ENCODE assay signal across 20 cellular contexts in the genomic region with DNA sequence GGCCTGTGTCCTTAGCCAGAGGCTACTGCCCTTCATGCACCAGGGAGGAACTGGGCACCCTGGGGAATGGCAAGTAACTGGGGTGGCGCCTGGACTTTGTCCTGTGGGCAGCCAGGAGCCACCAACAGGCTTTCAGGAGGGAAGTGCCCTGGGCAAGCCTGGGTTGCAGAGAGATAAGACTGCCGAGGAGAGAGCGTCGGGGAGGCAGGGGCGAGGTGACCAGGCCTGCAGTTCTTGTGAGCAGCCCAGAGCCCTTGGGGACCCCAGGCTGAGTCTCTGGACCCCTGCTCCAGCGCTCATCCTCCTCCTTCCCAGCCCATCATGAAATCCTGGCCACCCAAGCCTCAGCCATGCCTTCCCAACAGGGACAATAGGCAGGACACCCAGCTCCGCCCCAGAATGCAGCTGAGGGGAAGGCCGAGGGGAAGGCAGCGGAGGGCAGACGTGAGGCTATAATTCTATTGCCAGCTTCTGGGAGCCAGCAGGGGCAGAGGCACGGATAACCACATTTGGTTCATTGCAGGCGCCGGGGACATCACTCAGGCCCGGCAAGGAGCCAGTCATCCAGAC. TPM values are rescaled to one million over a fixed set of nuclear protein-coding genes. Genes with fewer than 3 reads are reported as not detected.
DNase-seq lines count a peak whose midpoint lies in the region; ATAC-seq and TF ChIP-seq lines count a peak whose summit lies in the region.
"Had no signal": no experiment of that assay in that cellular context is flagged by ENCODE, and none has a peak within 500 bp of the region (broad histone marks: within the 10 kb centered on the region; RNA-seq: fewer than 3 reads in every experiment).

No MANE protein-coding gene starts in this region.

- H3K4me1 Mint-ChIP-seq in activated naive CD8-positive, alpha-beta T cell treated with anti-CD3 and anti-CD28 coated beads for 36 hours = peaks cover 3% of the 10 kb centered on the region
- H3K4me1 Mint-ChIP-seq: stimulated activated effector memory CD8-positive, alpha-beta T cell treated with anti-CD3 and anti-CD28 coated beads, Interleukin-12 subunit alpha, Interleukin-12 subunit beta, amount 100 ng/mL, for 72 hours had no signal

- no peaks in the 10 kb centered on the region for H3K36me3 ChIP-seq in Peyer's patch
- H3K36me3 ChIP-seq: gastrocnemius medialis, neutrophil had no signal

- H3K9me3 ChIP-seq in Peyer's patch = no peaks in the 10 kb centered on the region
- H3K9me3 ChIP-seq: gastrocnemius medialis, neutrophil, SK-N-SH had no signal

- no peak overlapping the region for H3K27ac ChIP-seq in Peyer's patch
- H3K27ac ChIP-seq: C4-2B, epithelial cell of prostate, gastrocnemius medialis, neutrophil had no signal

- no peak overlapping the region for H3K4me3 Mint-ChIP-seq in activated naive CD8-positive, alpha-beta T cell treated with anti-CD3 and anti-CD28 coated beads for 36 hours
- H3K4me3 Mint-ChIP-seq: HFFc6; stimulated activated effector memory CD8-positive, alpha-beta T cell treated with anti-CD3 and anti-CD28 coated beads, Interleukin-12 subunit alpha, Interleukin-12 subunit beta, amount 100 ng/mL, for 72 hours; type B pancreatic cell had no signal

- no peaks in the 10 kb centered on the region for H3K9me3 Mint-ChIP-seq in activated naive CD8-positive, alpha-beta T cell treated with anti-CD3 and anti-CD28 coated beads for 36 hours
- H3K9me3 Mint-ChIP-seq: HFFc6; stimulated activated effector memory CD8-positive, alpha-beta T cell treated with anti-CD3 and anti-CD28 coated beads, Interleukin-12 subunit alpha, Interleukin-12 subunit beta, amount 100 ng/mL, for 72 hours had no signal

- TF ChIP-seq POLR2A in Peyer's patch (IDR thresholded peaks at IDR 0.05) = no peak

- ATAC-seq in HG03108 (IDR thresholded peaks at IDR 0.05; ENCODE audit: unreplicated experiment) (no peak), HG02623 (IDR thresholded peaks at IDR 0.05; ENCODE audit: unreplicated experiment) (no peak)
- ATAC-seq: gastrocnemius medialis had no signal

- no peaks in the 10 kb centered on the region for H3K36me3 Mint-ChIP-seq in activated naive CD8-positive, alpha-beta T cell treated with anti-CD3 and anti-CD28 coated beads for 36 hours
- H3K36me3 Mint-ChIP-seq: stimulated activated effector memory CD8-positive, alpha-beta T cell treated with anti-CD3 and anti-CD28 coated beads, Interleukin-12 subunit alpha, Interleukin-12 subunit beta, amount 100 ng/mL, for 72 hours had no signal

- H3K27me3 Mint-ChIP-seq in activated naive CD8-positive, alpha-beta T cell treated with anti-CD3 and anti-CD28 coated beads for 36 hours = no peaks in the 10 kb centered on the region
- H3K27me3 Mint-ChIP-seq: type B pancreatic cell had no signal

- intact Hi-C loops in posterior vena cava (cut with DNase I) = no loop called here

- CTCF ChIA-PET in GM10248 (lab: Yijun Ruan, JAX) = interaction anchor here (1.7 to 2.6 kb wide), 2 partner anchors 11 to 83 kb away, joined by 5 to 7 read pairs; no protein-coding TSS in a partner anchor

- no peak overlapping the region for H3K4me3 ChIP-seq in Peyer's patch
- H3K4me3 ChIP-seq: gastrocnemius medialis, K562 had no signal

- no peak for TF ChIP-seq CTCF in GM10248 (IDR thresholded peaks at IDR 0.05; ENCODE audit: control extremely low read depth, extremely low read depth, low read depth, missing control alignments)
- no peak for TF ChIP-seq CTCF in Peyer's patch (IDR thresholded peaks at IDR 0.05)

- peaks cover 0 to 9% (median 0%) of the 10 kb centered on the region in 4 donors for H3K4me1 ChIP-seq in Peyer's patch
- H3K4me1 ChIP-seq: gastrocnemius medialis had no signal

- POLR2A ChIA-PET in GM10248 (lab: Yijun Ruan, JAX) = no interaction called here

- H3K27ac Mint-ChIP-seq in activated naive CD8-positive, alpha-beta T cell treated with anti-CD3 and anti-CD28 coated beads for 36 hours = no peak overlapping the region
- H3K27ac Mint-ChIP-seq: HFFc6; stimulated activated effector memory CD8-positive, alpha-beta T cell treated with anti-CD3 and anti-CD28 coated beads, Interleukin-12 subunit alpha, Interleukin-12 subunit beta, amount 100 ng/mL, for 72 hours had no signal

- in situ Hi-C loops in ACHN (cut with HindIII; ENCODE audit: low pct_ligation_motif_present, low pct_unique_long_range_greater_than_20kb, low sequenced_read_pairs) = no loop called here

- DNase-seq in GM10248 (ENCODE audit: extremely low spot score) = peak; percentile 8
- DNase-seq in Peyer's patch = peak in 2 of 3 donors; percentile 74 to 79
- DNase-seq in iPS-NIHi11 (ENCODE audit: low spot score) = peak; percentile 9
- DNase-seq in posterior vena cava (ENCODE audit: low spot score) = peak; percentile 62
- no peak for DNase-seq in activated naive CD8-positive, alpha-beta T cell treated with anti-CD3 and anti-CD28 coated beads for 36 hours
- no peak for DNase-seq in ACHN
- DNase-seq: gastrocnemius medialis, HFFc6, NCI-H1048, NCI-H748 treated with DMSO at 0.1 percent for 48 hours, SK-N-SH had no signal

- H3K27me3 ChIP-seq in Peyer's patch = no peaks in the 10 kb centered on the region
- H3K27me3 ChIP-seq: gastrocnemius medialis, neutrophil had no signal

RNA-seq across cellular contexts. Expression of a gene that starts 25.1 kb away (rescaled TPM):
- total RNA-seq in Peyer's patch (under 1 TPM in 3 of 4 donors, not detected in 1; 0.28 to 0.67 (median 0.53) TPM), posterior vena cava (1 to 10 TPM; 4.1 to 7.1 TPM)
- under 1 TPM; 0.29 to 0.30 TPM for total RNA-seq in activated naive CD8-positive, alpha-beta T cell treated with anti-CD3 and anti-CD28 coated beads for 36 hours
- total RNA-seq: HFFc6, K562 had no signal

RNA-seq across cellular contexts. Expression of a gene that starts 47.1 kb away (rescaled TPM):
- total RNA-seq in Peyer's patch (not detected), posterior vena cava (not detected)
- 10 to 100 TPM; 22.1 to 23.3 TPM for total RNA-seq in activated naive CD8-positive, alpha-beta T cell treated with anti-CD3 and anti-CD28 coated beads for 36 hours
- total RNA-seq: gastrocnemius medialis, K562, skeletal muscle tissue had no signal

RNA-seq across cellular contexts. Expression of a gene that starts 54.0 kb away (rescaled TPM):
- total RNA-seq in Peyer's patch (10 to 100 TPM in 1 of 4 donors, 1 to 10 TPM in 3; 2.7 to 28.1 (median 5.6) TPM), posterior vena cava (1 to 10 TPM; 3.5 to 3.8 TPM)
- 100 to 1,000 TPM; 274 to 279 TPM for total RNA-seq in activated naive CD8-positive, alpha-beta T cell treated with anti-CD3 and anti-CD28 coated beads for 36 hours

RNA-seq across cellular contexts. Expression of a gene that starts 56.5 kb away (rescaled TPM):
- total RNA-seq in Peyer's patch = 1 to 10 TPM in 2 of 4 donors, under 1 TPM in 2; 0.53 to 1.7 (median 1.2) TPM
- 1 to 10 TPM; 6.0 to 10.0 TPM for total RNA-seq in posterior vena cava
- total RNA-seq in activated naive CD8-positive, alpha-beta T cell treated with anti-CD3 and anti-CD28 coated beads for 36 hours = 10 to 100 TPM; 36.3 to 41.8 TPM

Comparison
In these comparisons a context has a peak if more than half of its experiments do, and no peak if none do; other contexts are left out.
1. DNase-seq: peak in GM10248 (single experiment), Peyer's patch (2 of 3), iPS-NIHi11 (single experiment) and posterior vena cava (single experiment); none in activated naive CD8-positive, alpha-beta T cell treated with anti-CD3 and anti-CD28 coated beads for 36 hours (single experiment) and ACHN (single experiment).
2. RNA of a gene that starts 47.1 kb away (total RNA-seq): 22.1 to 23.3 TPM in activated naive CD8-positive, alpha-beta T cell treated with anti-CD3 and anti-CD28 coated beads for 36 hours; not detected in Peyer's patch and not detected in posterior vena cava; every median in the first group is over 4 times any median in the second.
3. RNA of a gene that starts 54.0 kb away (total RNA-seq): 274 to 279 TPM in activated naive CD8-positive, alpha-beta T cell treated with anti-CD3 and anti-CD28 coated beads for 36 hours; 2.7 to 28.1 TPM in Peyer's patch and 3.5 to 3.8 TPM in posterior vena cava; every median in the first group is over 4 times any median in the second.